In genomic region chr16:2260250-2260649, GRCh38 we compare ENCODE assay signal across 23 cellular contexts. TPM values are rescaled to one million over a fixed set of nuclear protein-coding genes. Genes with fewer than 3 reads are reported as not detected.
"Had no signal": no experiment of that assay in that cellular context is flagged by ENCODE, and none has a peak within 500 bp of the region (broad histone marks: within the 10 kb centered on the region; RNA-seq: fewer than 3 reads in every experiment).

No MANE protein-coding gene starts in this region.

- H3K9ac ChIP-seq: neural progenitor cell, parathyroid adenoma had no signal

- DNase-seq: naive thymus-derived CD4-positive, alpha-beta T cell; occipital lobe; ovary; psoas muscle; right lobe of liver; sigmoid colon; small intestine; stimulated activated CD4-positive, alpha-beta T cell treated with anti-CD3 and anti-CD28 coated beads, Interleukin-15, amount 100 ng/mL, for 24 hours; stimulated activated CD4-positive, alpha-beta T cell treated with anti-CD3 and anti-CD28 coated beads, Interleukin-2, amount 100 ng/mL, for 24 hours; stimulated activated CD4-positive, alpha-beta T cell treated with anti-CD3 and anti-CD28 coated beads, Interleukin-2, amount 100 ng/mL, for 48 hours; stimulated activated CD4-positive, alpha-beta T cell treated with anti-CD3 and anti-CD28 coated beads, Interleukin-4, amount 100 ng/mL, for 24 hours; stimulated activated naive B cell treated with anti-CD40 and anti-IgM and Interleukin-4, amounts not matched to agents 10 μg/mL and 1 μg/mL and 100 μg/mL, for 72 hours; stimulated activated naive CD4-positive, alpha-beta T cell treated with Interleukin-2 at 50 U/mL for 16 hours; stomach; thyroid gland; transverse colon; upper lobe of right lung; uterus had no signal

- H3K4me3 ChIP-seq: neural progenitor cell, ovary, psoas muscle, right lobe of liver, sigmoid colon, stomach, thoracic aorta, thyroid gland, transverse colon, upper lobe of right lung, uterus had no signal

- H3K9me3 ChIP-seq: ovary, psoas muscle, right lobe of liver, sigmoid colon, stomach, thoracic aorta, thyroid gland, transverse colon, upper lobe of right lung, uterus had no signal

- FAIRE-seq: small intestine had no signal

- H3K27ac ChIP-seq: neural progenitor cell, ovary, parathyroid adenoma, psoas muscle, right lobe of liver, sigmoid colon, stomach, thoracic aorta, thyroid gland, transverse colon, upper lobe of right lung, uterus had no signal

- H3K27me3 ChIP-seq: neural progenitor cell, ovary, right lobe of liver, sigmoid colon, stomach, thyroid gland, transverse colon, upper lobe of right lung, uterus had no signal

- H2AFZ ChIP-seq: neural progenitor cell, parathyroid adenoma had no signal

- H3K4me1 ChIP-seq: neural progenitor cell, parathyroid adenoma, thyroid gland had no signal

- H3K36me3 ChIP-seq: ovary, uterus had no signal

- ATAC-seq: naive thymus-derived CD4-positive, alpha-beta T cell; psoas muscle; right cardiac atrium; right lobe of liver; stimulated activated effector memory CD8-positive, alpha-beta T cell treated with anti-CD3 and anti-CD28 coated beads, Interleukin-12 subunit alpha, Interleukin-12 subunit beta, amount 100 ng/mL, for 72 hours; stimulated activated naive B cell treated with anti-CD40 and anti-IgM and Interleukin-4, amounts not matched to agents 10 μg/mL and 1 μg/mL and 100 μg/mL, for 72 hours; upper lobe of right lung had no signal

- H3K4me2 ChIP-seq: neural progenitor cell had no signal

RNA-seq across cellular contexts. Expression of gene DNASE1L2, which starts 24.0 kb away (rescaled TPM):
- total RNA-seq: stomach had no signal
- polyA plus RNA-seq: naive thymus-derived CD4-positive, alpha-beta T cell had no signal
